In genomic region chr6:159777240-159777904, GRCh38 we compare ENCODE assay signal across 1 cellular context.
TF ChIP-seq lines count a peak whose summit lies in the region.

No MANE protein-coding gene starts in this region.

TF ChIP-seq in SK-N-SH treated with all-trans-retinoic acid at 6 μM for 48 hours, 23 proteins besides CTCF, POLR2A, EP300 and RAD21 (continued from another document):
- TF ChIP-seq TSHZ2 (CRISPR knock-in tag; IDR thresholded peaks at IDR 0.05) (no peak), RARB (CRISPR knock-in tag; IDR thresholded peaks at IDR 0.05) (no peak), CSRNP3 (CRISPR knock-in tag; IDR thresholded peaks at IDR 0.05) (no peak), ZNF8 (CRISPR knock-in tag; IDR thresholded peaks at IDR 0.05) (no peak), CSDC2 (CRISPR knock-in tag; IDR thresholded peaks at IDR 0.05) (no peak), BACH2 (CRISPR knock-in tag; IDR thresholded peaks at IDR 0.05; ENCODE audit: borderline replicate concordance) (no peak)
TF ChIP-seq in SK-N-SH treated with all-trans-retinoic acid at 6 μM for 48 hours: peak in this region for 0.
